30 cellular contexts compared by ENCODE assay signal in the genomic region with DNA sequence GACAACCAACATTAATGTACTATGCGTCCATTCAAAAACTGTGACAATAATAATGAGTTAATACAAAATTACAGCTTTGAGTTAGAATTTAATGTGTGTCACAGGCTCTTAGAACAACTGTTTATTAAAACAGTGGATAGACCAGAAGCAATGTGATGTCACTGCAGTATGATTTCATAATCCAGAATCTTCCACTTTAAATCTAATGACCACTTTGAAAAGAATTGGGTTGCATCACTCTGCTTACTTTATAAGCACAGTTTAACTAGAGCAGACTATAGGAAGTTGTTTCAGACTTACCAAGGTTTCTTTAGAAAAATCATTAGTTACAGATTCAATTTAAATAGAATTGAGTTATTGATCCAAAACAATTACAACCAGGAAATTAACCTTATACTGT.
"Had no signal": no experiment of that assay in that cellular context is flagged by ENCODE, and none has a peak within 500 bp of the region (broad histone marks: within the 10 kb centered on the region; RNA-seq: fewer than 3 reads in every experiment).

No MANE protein-coding gene starts in this region.

- H3K4me1 ChIP-seq: prostate gland, uterus had no signal

- H3K27me3 ChIP-seq: dorsolateral prefrontal cortex, ovary, uterus had no signal

- ATAC-seq: activated T-cell treated with anti-CD3 and anti-CD28 coated beads, Interleukin-2, amount 50 U/mL, for 4 hours; activated T-helper 17 cell treated with anti-CD3 and anti-CD28 coated beads, Interleukin-2, amount 50 U/mL, for 72 hours; effector memory CD8-positive, alpha-beta T cell; left cardiac atrium; left ventricle myocardium superior; sciatic nerve; stimulated activated memory B cell treated with anti-CD40 and anti-IgM and Interleukin-4, amounts not matched to agents 10 μg/mL and 1 μg/mL and 100 μg/mL, for 72 hours; stimulated activated naive CD8-positive, alpha-beta T cell treated with anti-CD3 and anti-CD28 coated beads, Interleukin-15, amount 100 ng/mL, for 72 hours; WTC11 had no signal

- FAIRE-seq: keratinocyte had no signal

- H3K27ac ChIP-seq: coronary artery, dorsolateral prefrontal cortex, ovary, prostate gland, uterus had no signal

- H3K9me3 ChIP-seq: ovary, prostate gland, uterus had no signal

- H3K36me3 ChIP-seq: ovary, prostate gland, uterus had no signal

- H3K4me3 ChIP-seq: coronary artery, dorsolateral prefrontal cortex, ovary, prostate gland, smooth muscle cell, uterus had no signal

- DNase-seq: activated CD4-positive, alpha-beta memory T cell treated with anti-CD3 and anti-CD28 coated beads, Interleukin-2, amount 10 ng/mL, durations not matched to agents 7 days and 5 days; activated CD4-positive, alpha-beta T cell treated with anti-CD3 and anti-CD28 coated beads for 1 hour; activated CD4-positive, alpha-beta T cell treated with anti-CD3 and anti-CD28 coated beads, Interleukin-2, amount 10 ng/mL, durations not matched to agents 7 days and 5 days; activated gamma-delta T cell treated with Interleukin-2 at 50 U/mL for 16 hours; activated naive CD4-positive, alpha-beta T cell treated with anti-CD3 and anti-CD28 coated beads, Interleukin-2, amount 50 U/mL, for 16 hours; activated T-cell treated with anti-CD3 and anti-CD28 coated beads, Interleukin-2, amount 50 U/mL, for 4 hours; amygdala; cerebellar nuclear complex; dorsolateral prefrontal cortex; effector memory CD8-positive, alpha-beta T cell; left cardiac atrium; left ventricle myocardium superior; naive B cell; ovary; retina; stimulated activated CD4-positive, alpha-beta T cell treated with anti-CD3 and anti-CD28 coated beads, Interleukin-1b, Interleukin-23, amount 100 ng/mL, for 48 hours; stimulated activated CD4-positive, alpha-beta T cell treated with anti-CD3 and anti-CD28 coated beads, Interleukin-4, amount 100 ng/mL, for 4 hours; stimulated activated CD8-positive, alpha-beta memory T cell treated with anti-CD3 and anti-CD28 coated beads, Interleukin-4, amount 100 ng/mL, for 48 hours; stimulated activated naive CD8-positive, alpha-beta T cell treated with anti-CD3 and anti-CD28 coated beads, Interleukin-15, amount 100 ng/mL, for 72 hours; substantia nigra; T-helper 2 cell; uterus had no signal
